In the genomic region with DNA sequence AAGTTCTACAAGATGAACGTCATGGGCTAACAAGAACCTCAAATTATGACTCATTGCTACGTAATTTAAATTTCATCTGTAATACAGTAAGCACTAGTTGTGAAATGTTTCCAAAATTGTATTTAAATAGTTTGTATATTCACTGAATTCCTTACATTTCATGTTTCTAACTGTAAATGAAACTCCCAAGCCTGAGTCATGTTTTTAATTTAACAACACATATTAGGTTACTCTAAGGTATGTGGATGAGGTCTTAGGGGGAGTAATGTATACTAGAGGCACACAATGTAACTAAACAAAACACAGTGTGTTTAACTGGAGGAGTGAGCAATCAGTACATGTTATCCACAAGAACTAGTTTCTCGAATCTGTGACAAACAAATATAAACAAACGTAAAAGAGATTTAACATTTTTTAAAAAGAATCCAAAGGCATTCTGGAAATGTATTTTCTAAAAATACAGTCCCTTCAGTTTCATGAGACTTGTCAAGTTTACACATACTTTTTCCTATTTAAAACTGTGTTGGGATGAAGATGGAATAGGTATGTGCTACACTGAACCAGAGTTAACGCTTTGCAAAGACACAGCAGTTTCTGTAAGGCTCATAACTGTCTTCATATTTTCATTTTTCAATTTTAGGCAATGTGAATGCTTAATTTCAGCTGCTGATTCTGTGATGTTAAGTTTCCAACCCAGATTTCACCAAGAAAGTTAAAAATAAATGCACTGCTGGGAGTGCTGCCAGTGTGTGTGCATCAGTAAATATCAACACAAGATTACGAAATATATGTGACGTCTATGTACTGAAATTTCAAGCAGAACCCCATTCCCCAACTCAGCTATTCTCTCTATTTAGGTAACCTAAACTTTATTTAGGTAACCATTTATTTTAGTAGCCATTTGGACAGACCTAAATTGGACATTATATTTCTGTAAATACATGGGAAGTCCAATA, we compare ENCODE assay signal across 8 cellular contexts. TPM values are rescaled to one million over a fixed set of nuclear protein-coding genes. Genes with fewer than 3 reads are reported as not detected.
DNase-seq lines count a peak whose midpoint lies in the region; ATAC-seq, FAIRE-seq and TF ChIP-seq lines count a peak whose summit lies in the region.

No MANE protein-coding gene starts in this region.

- H3K27ac ChIP-seq in esophagus muscularis mucosa (replicated peaks in 1 of 4) (peak overlapping the region; percentile 84 to 89 (median 85)), pancreas (peak overlapping the region in 2 of 4 donors; percentile 67 to 72)

- peak; percentile 64 to 69 (median 67) for ATAC-seq in pancreas
- no peak for ATAC-seq in HG03045 (IDR thresholded peaks at IDR 0.05; ENCODE audit: unreplicated experiment)

- intact Hi-C loops in esophagus muscularis mucosa (cut with DNase I) = no loop called here
- intact Hi-C loops in pancreas (cut with DNase I) = no loop called here

- WGBS in esophagus muscularis mucosa = 33% methylated on average over 7 of the region's 7 CpGs
- 32 to 39% methylated on average over 7 of the region's 7 CpGs for WGBS in pancreas, 2 donors

- TF ChIP-seq CTCF in AG09319 (IDR thresholded peaks at IDR 0.05; ENCODE audit: low read depth, low read length) = no peak
- no peak for TF ChIP-seq CTCF in esophagus muscularis mucosa (IDR thresholded peaks at IDR 0.05)
- no peak for TF ChIP-seq CTCF in pancreas (IDR thresholded peaks at IDR 0.05)

- DNase-seq in AG09319 (ENCODE audit: extremely low read depth, low read depth) (peak; percentile 89), RPMI7951 (ENCODE audit: low read depth) (peak; percentile 64), esophagus muscularis mucosa (ENCODE audit: extremely low spot score) (no peak), pancreas (peak in 1 of 6 donors; percentile 38), anterior cingulate cortex (lab: John Stamatoyannopoulos, UW) (no peak), NCI-H510A (lab: John Stamatoyannopoulos, UW) (no peak), NCI-H2196 treated with DMSO at 0.1 percent for 48 hours (lab: John Stamatoyannopoulos, UW; ENCODE audit: unreplicated experiment) (no peak)

- H3K4me1 ChIP-seq in esophagus muscularis mucosa = peaks cover 52 to 94% (median 85%) of the 10 kb centered on the region in 4 donors
- H3K4me1 ChIP-seq in pancreas = peaks cover 27 to 55% (median 44%) of the 10 kb centered on the region in 3 donors

- peak overlapping the region in 1 of 4 donors; percentile 10 for H3K4me3 ChIP-seq in esophagus muscularis mucosa
- H3K4me3 ChIP-seq in pancreas = no peak overlapping the region

- peaks cover 0 to 26% (median 4%) of the 10 kb centered on the region in 4 donors for H3K36me3 ChIP-seq in esophagus muscularis mucosa
- no peaks in the 10 kb centered on the region for H3K36me3 ChIP-seq in pancreas

- H3K27me3 ChIP-seq in esophagus muscularis mucosa (no peaks in the 10 kb centered on the region), pancreas (no peaks in the 10 kb centered on the region)

- FAIRE-seq in pancreas (lab: Jason Lieb, UNC) = peak; percentile 85

- no peak for TF ChIP-seq POLR2A in esophagus muscularis mucosa (IDR thresholded peaks at IDR 0.05; ENCODE audit: low read depth)

- H3K9me3 ChIP-seq in esophagus muscularis mucosa = no peaks in the 10 kb centered on the region
- no peaks in the 10 kb centered on the region for H3K9me3 ChIP-seq in pancreas

- no peak for TF ChIP-seq EP300 in esophagus muscularis mucosa (IDR thresholded peaks at IDR 0.05)

RNA-seq across cellular contexts. Expression of gene PITPNB, which starts 52.6 kb away (rescaled TPM):
- total RNA-seq in RPMI7951 (2014; rRNA removed; shearing (Covaris generic)) = 16.1 and 16.9 TPM in 2 replicates
- 10 to 100 TPM; 70.3 to 99.7 (median 89.3) TPM for total RNA-seq in esophagus muscularis mucosa
- total RNA-seq in pancreas = 10 to 100 TPM; 20.4 to 38.0 (median 26.9) TPM
- polyA plus RNA-seq in pancreas = 10 to 100 TPM; 14.3 to 24.2 TPM

Comparison
In these comparisons a context has a peak if more than half of its experiments do, and no peak if none do; other contexts are left out.
1. DNase-seq: peak in AG09319 (single experiment) and RPMI7951 (single experiment); none in esophagus muscularis mucosa (single experiment), anterior cingulate cortex (0 of 58), NCI-H510A (single experiment) and NCI-H2196 treated with DMSO at 0.1 percent for 48 hours (single experiment).